Comparison of ENCODE assay signal across 1 cellular context in the genomic region with DNA sequence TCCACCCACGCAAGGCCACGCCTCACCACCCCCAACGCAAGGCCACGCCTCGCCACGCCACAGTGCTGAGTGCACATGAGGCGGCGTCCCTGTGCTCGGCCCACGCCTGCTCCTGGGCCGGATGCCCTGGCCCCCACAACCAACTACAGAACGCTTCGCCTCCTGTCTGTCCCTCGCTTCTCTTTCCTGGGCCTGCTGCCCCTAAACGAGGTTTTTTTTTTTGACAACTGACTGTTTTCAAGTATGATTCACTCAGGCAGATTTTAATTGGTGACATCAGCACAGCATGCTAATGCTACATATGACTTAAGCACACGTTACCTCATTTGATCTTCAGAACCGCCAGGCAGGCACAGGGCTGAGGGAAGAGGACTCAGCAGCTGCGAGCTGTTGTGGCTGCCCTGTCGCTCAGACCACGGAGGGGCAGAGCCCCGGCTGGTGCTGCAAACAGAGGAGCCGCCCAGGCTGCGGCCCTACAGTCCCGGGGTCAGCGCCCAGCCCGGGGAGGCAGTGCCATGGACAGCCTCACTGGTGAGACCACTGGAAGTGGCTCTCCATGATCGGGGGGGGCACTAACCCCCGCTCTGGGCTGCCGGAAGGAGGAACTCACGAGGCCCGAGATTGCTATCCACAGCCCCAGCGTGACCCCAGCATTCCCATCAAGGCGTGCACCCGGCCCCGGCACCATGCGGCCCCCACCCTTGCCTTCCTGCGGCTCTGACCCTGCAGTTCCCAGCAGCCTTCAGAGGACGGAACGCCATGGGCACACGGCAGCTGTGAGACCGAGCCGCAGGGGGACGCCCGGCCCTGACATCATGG.
TF ChIP-seq lines count a peak whose summit lies in the region.

No MANE protein-coding gene starts in this region.

TF ChIP-seq in GM23338, 12 proteins besides CTCF, POLR2A, EP300 and RAD21 (continued from another document):
- TF ChIP-seq, protein P1, sequence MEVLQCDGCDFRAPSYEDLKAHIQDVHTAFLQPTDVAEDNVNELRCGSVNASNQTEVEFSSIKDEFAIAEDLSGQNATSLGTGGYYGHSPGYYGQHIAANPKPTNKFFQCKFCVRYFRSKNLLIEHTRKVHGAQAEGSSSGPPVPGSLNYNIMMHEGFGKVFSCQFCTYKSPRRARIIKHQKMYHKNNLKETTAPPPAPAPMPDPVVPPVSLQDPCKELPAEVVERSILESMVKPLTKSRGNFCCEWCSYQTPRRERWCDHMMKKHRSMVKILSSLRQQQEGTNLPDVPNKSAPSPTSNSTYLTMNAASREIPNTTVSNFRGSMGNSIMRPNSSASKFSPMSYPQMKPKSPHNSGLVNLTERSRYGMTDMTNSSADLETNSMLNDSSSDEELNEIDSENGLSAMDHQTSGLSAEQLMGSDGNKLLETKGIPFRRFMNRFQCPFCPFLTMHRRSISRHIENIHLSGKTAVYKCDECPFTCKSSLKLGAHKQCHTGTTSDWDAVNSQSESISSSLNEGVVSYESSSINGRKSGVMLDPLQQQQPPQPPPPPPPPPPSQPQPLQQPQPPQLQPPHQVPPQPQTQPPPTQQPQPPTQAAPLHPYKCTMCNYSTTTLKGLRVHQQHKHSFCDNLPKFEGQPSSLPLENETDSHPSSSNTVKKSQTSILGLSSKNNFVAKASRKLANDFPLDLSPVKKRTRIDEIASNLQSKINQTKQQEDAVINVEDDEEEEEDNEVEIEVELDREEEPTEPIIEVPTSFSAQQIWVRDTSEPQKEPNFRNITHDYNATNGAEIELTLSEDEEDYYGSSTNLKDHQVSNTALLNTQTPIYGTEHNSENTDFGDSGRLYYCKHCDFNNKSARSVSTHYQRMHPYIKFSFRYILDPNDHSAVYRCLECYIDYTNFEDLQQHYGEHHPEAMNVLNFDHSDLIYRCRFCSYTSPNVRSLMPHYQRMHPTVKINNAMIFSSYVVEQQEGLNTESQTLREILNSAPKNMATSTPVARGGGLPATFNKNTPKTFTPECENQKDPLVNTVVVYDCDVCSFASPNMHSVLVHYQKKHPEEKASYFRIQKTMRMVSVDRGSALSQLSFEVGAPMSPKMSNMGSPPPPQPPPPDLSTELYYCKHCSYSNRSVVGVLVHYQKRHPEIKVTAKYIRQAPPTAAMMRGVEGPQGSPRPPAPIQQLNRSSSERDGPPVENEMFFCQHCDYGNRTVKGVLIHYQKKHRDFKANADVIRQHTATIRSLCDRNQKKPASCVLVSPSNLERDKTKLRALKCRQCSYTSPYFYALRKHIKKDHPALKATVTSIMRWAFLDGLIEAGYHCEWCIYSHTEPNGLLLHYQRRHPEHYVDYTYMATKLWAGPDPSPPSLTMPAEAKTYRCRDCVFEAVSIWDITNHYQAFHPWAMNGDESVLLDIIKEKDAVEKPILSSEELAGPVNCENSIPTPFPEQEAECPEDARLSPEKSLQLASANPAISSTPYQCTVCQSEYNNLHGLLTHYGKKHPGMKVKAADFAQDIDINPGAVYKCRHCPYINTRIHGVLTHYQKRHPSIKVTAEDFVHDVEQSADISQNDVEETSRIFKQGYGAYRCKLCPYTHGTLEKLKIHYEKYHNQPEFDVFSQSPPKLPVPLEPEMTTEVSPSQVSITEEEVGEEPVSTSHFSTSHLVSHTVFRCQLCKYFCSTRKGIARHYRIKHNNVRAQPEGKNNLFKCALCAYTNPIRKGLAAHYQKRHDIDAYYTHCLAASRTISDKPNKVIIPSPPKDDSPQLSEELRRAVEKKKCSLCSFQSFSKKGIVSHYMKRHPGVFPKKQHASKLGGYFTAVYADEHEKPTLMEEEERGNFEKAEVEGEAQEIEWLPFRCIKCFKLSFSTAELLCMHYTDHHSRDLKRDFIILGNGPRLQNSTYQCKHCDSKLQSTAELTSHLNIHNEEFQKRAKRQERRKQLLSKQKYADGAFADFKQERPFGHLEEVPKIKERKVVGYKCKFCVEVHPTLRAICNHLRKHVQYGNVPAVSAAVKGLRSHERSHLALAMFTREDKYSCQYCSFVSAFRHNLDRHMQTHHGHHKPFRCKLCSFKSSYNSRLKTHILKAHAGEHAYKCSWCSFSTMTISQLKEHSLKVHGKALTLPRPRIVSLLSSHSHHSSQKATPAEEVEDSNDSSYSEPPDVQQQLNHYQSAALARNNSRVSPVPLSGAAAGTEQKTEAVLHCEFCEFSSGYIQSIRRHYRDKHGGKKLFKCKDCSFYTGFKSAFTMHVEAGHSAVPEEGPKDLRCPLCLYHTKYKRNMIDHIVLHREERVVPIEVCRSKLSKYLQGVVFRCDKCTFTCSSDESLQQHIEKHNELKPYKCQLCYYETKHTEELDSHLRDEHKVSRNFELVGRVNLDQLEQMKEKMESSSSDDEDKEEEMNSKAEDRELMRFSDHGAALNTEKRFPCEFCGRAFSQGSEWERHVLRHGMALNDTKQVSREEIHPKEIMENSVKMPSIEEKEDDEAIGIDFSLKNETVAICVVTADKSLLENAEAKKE (CRISPR knock-in tag; IDR thresholded peaks at IDR 0.05), result no peak
- TF ChIP-seq, protein P2, sequence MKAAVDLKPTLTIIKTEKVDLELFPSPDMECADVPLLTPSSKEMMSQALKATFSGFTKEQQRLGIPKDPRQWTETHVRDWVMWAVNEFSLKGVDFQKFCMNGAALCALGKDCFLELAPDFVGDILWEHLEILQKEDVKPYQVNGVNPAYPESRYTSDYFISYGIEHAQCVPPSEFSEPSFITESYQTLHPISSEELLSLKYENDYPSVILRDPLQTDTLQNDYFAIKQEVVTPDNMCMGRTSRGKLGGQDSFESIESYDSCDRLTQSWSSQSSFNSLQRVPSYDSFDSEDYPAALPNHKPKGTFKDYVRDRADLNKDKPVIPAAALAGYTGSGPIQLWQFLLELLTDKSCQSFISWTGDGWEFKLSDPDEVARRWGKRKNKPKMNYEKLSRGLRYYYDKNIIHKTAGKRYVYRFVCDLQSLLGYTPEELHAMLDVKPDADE (IDR thresholded peaks at IDR 0.05), result no peak
- TF ChIP-seq STAT1 (IDR thresholded peaks at IDR 0.05; ENCODE audit: unreplicated experiment), result no peak
- TF ChIP-seq CREB1 (CRISPR knock-in tag; IDR thresholded peaks at IDR 0.05; ENCODE audit: low read depth), result no peak
- TF ChIP-seq POLR2AphosphoS5 (IDR thresholded peaks at IDR 0.05; ENCODE audit: low read depth), result no peak
